In the genomic region with DNA sequence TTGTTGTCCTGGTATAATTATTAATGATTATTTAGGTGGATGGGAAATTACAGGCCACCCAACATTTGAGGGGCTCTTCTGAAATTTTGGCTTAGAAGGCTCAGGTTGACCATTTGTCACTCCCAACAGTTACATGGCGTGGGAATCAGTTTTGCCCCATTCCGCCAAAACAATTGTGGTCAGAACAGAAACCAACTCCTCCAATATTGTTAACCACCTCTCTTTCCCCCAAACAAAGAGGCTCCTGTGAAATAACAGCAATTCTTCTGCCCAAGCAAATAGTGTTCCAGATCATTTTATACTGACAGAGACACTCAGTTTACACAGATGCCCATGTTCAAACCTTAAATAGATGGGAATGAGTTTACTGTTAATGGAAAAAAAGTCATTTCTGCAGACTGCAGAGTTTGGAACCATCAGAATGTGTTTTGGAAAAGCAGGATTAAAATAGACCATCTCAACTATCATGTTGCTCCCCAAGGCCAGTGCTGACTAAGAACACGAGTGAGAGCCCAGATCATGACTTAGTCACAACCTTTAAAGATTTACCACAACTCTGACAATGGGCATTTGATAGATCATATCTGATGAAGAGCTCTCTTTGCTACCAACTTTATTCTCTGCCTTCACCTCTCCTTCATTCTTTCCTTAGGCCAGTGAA, we compare ENCODE assay signal across 1 cellular context.
TF ChIP-seq lines count a peak whose summit lies in the region.

No MANE protein-coding gene starts in this region.

TF ChIP-seq in GM12878, 131 proteins besides CTCF, POLR2A, EP300 and RAD21 (continued from another document):
- TF ChIP-seq RUNX3 (IDR thresholded peaks at IDR 0.05; ENCODE audit: low read length) (peak; percentile 73), SP1 (IDR thresholded peaks at IDR 0.05; ENCODE audit: low read depth, low read length) (no peak), BCL11A (IDR thresholded peaks at IDR 0.05; ENCODE audit: low read depth, low read length) (peak; percentile 68; the same call in 1 of the 2 replicates)
TF ChIP-seq in GM12878: peak in this region for 12.
